21 cellular contexts compared by ENCODE assay signal in the genomic region with DNA sequence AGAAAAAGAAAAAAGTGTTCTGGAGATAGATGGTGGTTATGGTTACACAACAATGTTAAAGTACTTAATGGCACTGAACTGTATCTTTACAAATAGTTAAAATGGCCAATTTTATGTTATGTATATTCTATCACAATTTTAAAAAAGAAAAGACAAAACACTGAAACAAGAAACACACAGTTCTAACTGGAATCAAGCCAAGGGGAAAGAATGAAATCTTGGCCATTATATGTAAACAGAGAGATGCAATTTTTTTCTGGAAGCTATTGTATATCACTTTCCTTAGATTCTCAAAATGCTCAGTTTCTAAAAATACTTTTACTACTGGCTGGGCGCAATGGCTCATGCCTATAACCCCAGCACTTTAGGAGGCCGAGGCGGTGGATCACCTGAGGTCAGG. TPM values are rescaled to one million over a fixed set of nuclear protein-coding genes. Genes with fewer than 3 reads are reported as not detected.
DNase-seq lines count a peak whose midpoint lies in the region; TF ChIP-seq lines count a peak whose summit lies in the region.
"Had no signal": no experiment of that assay in that cellular context is flagged by ENCODE, and none has a peak within 500 bp of the region (broad histone marks: within the 10 kb centered on the region; RNA-seq: fewer than 3 reads in every experiment).

No MANE protein-coding gene starts in this region.

- H3K36me3 ChIP-seq in mammary epithelial cell (ENCODE audit: insufficient read depth, low read length) = no peaks in the 10 kb centered on the region
- H3K36me3 ChIP-seq in CD4-positive, alpha-beta memory T cell (ENCODE audit: insufficient read depth, low read length) = no peaks in the 10 kb centered on the region

- peaks cover 10% of the 10 kb centered on the region for H3K4me1 ChIP-seq in mammary epithelial cell (ENCODE audit: insufficient read depth, low read length)
- peaks cover 32% of the 10 kb centered on the region for H3K4me1 ChIP-seq in CD4-positive, alpha-beta memory T cell (ENCODE audit: insufficient read depth, low read length)

- no peak overlapping the region for H3K4me3 Mint-ChIP-seq in MCF 10A (ENCODE audit: unreplicated experiment)
- H3K4me3 Mint-ChIP-seq in CD4-positive, alpha-beta memory T cell = no peak overlapping the region
- H3K4me3 Mint-ChIP-seq: B cell had no signal

- H3K27me3 Mint-ChIP-seq in MCF 10A (ENCODE audit: insufficient read depth, unreplicated experiment) = no peaks in the 10 kb centered on the region
- H3K27me3 Mint-ChIP-seq in CD4-positive, alpha-beta memory T cell = no peaks in the 10 kb centered on the region
- H3K27me3 Mint-ChIP-seq: B cell; CD4-positive, CD25-positive, alpha-beta regulatory T cell; CD8-positive, alpha-beta memory T cell had no signal

- dilution Hi-C loops in mammary epithelial cell (cut with HindIII; ENCODE audit: low sequenced_read_pairs) = no loop called here

- in situ Hi-C loops in mammary epithelial cell (cut with MboI; ENCODE audit: low sequenced_read_pairs in 2 of 2) = loop anchor here in 1 of 2 donors (10.0 kb wide), 1 partner anchor 110 kb away; no protein-coding TSS in a partner anchor

- peaks cover 6% of the 10 kb centered on the region for H3K36me3 Mint-ChIP-seq in MCF 10A (ENCODE audit: insufficient read depth, unreplicated experiment)
- H3K36me3 Mint-ChIP-seq in CD4-positive, alpha-beta memory T cell = peaks cover 0 to 15% of the 10 kb centered on the region in 2 donors

- H3K9me3 ChIP-seq in mammary epithelial cell (replicated peaks; ENCODE audit: insufficient read depth, low read length) = no peaks in the 10 kb centered on the region
- no peaks in the 10 kb centered on the region for H3K9me3 ChIP-seq in CD4-positive, alpha-beta memory T cell (ENCODE audit: control insufficient read depth in 1 of 2, low read length in 2 of 2)
- H3K9me3 ChIP-seq: BLaER1 had no signal

- CTCF ChIA-PET in MCF 10A (lab: Yijun Ruan, JAX) = interaction anchor here (0.6 to 1.3 kb wide), 8 partner anchors 22 to 419 kb away, joined by 3 to 7 read pairs (median 4); no protein-coding TSS in a partner anchor
- CTCF ChIA-PET in mammary epithelial cell (lab: Charles Lee; ENCODE audit: low non-redundant PET) = interaction anchor here (0.7 kb wide), 1 partner anchor 113 kb away, joined by 3 read pairs; no protein-coding TSS in a partner anchor
- CTCF ChIA-PET in CD4-positive, alpha-beta memory T cell (lab: Charles Lee; ENCODE audit: partially characterized antibody) = interaction anchor here (0.6 to 10.2 kb wide), 4 partner anchors 36 to 144 kb away, joined by 3 to 140 read pairs (median 4); a partner anchor contains a TSS

- no peak overlapping the region for H3K4me2 ChIP-seq in mammary epithelial cell (ENCODE audit: insufficient read depth, low read depth, low read length)
- H3K4me2 ChIP-seq: BLaER1 had no signal

- H3K4me3 ChIP-seq in mammary epithelial cell (replicated peaks in 1 of 3; ENCODE audit: insufficient read depth in 1 of 3, low read depth in 2 of 3, low read length in 3 of 3) (no peak overlapping the region), choroid plexus epithelial cell (ENCODE audit: low read depth, low read length) (no peak overlapping the region), lower leg skin (ENCODE audit: low read depth, poor library complexity, severe bottlenecking) (no peak overlapping the region)
- no peak overlapping the region for H3K4me3 ChIP-seq in CD4-positive, alpha-beta memory T cell (ENCODE audit: low read length in 2 of 2)
- H3K4me3 ChIP-seq: BLaER1, GM23248 had no signal

- 90% methylated on average over 3 of the region's 3 CpGs for WGBS in mammary epithelial cell (ENCODE audit: low coverage, missing lambda C conversion rate)
- WGBS in lower leg skin, 2 donors = 93% methylated on average over 3 of the region's 3 CpGs

- DNase-seq in MCF 10A (ENCODE audit: unreplicated experiment) (no peak), mammary epithelial cell (no peak), choroid plexus epithelial cell (ENCODE audit: low read depth) (peak; percentile 25), fibroblast of peridontal ligament (ENCODE audit: extremely low read depth) (peak; percentile 64), lower leg skin (ENCODE audit: low spot score in 2 of 2) (no peak), NCI-H1105 treated with DMSO at 0.1 percent for 48 hours (lab: John Stamatoyannopoulos, UW) (no peak)
- DNase-seq in CD4-positive, alpha-beta memory T cell = no peak
- DNase-seq in stimulated activated CD4-positive, alpha-beta T cell treated with anti-CD3 and anti-CD28 coated beads, Interleukin-4, amount 100 ng/mL, for 1 hour = no peak
- DNase-seq: CD4-positive, CD25-positive, alpha-beta regulatory T cell; CD8-positive, alpha-beta memory T cell; DMS 273 treated with DMSO at 0.1 percent for 48 hours; DMS79; EL; GDM1; GM23248; H7; HCEC 1CT had no signal

- no peak overlapping the region for H2AFZ ChIP-seq in mammary epithelial cell (ENCODE audit: low read depth, low read length)
- H2AFZ ChIP-seq: GM23248 had no signal

- H3K79me2 ChIP-seq in mammary epithelial cell (ENCODE audit: insufficient read depth, low read length) = peaks cover 87% of the 10 kb centered on the region

- no TSS peak for BruUV-seq in MCF 10A (replicated peaks; lab: Mats Ljungman, UMichigan)
- no TSS peak for BruUV-seq in mammary epithelial cell (replicated peaks; lab: Mats Ljungman, UMichigan)

- no peak overlapping the region for H3K27ac ChIP-seq in mammary epithelial cell (ENCODE audit: insufficient read depth, low read depth, low read length)
- H3K27ac ChIP-seq in CD4-positive, alpha-beta memory T cell (ENCODE audit: low read depth, low read length) = no peak overlapping the region
- H3K27ac ChIP-seq: 22Rv1, BLaER1, C4-2B, GM23248 had no signal

- H3K4me1 Mint-ChIP-seq in MCF 10A (ENCODE audit: insufficient read depth, unreplicated experiment) = peaks cover 19% of the 10 kb centered on the region
- H3K4me1 Mint-ChIP-seq in CD4-positive, alpha-beta memory T cell = peaks cover 36 to 60% (median 43%) of the 10 kb centered on the region in 4 donors

- POLR2A ChIA-PET in MCF 10A (lab: Yijun Ruan, JAX) = interaction anchor here (1.0 to 1.2 kb wide), 2 partner anchors 114 to 143 kb away, joined by 4 to 6 read pairs; a partner anchor contains a TSS
- POLR2A ChIA-PET in CD4-positive, alpha-beta memory T cell (lab: Charles Lee; ENCODE audit: partially characterized antibody) = interaction anchor here (1.0 kb wide), 1 partner anchor 143 kb away, joined by 4 read pairs; a partner anchor contains a TSS

- no peaks in the 10 kb centered on the region for H3K27me3 ChIP-seq in mammary epithelial cell (ENCODE audit: insufficient read depth, low read length)
- H3K27me3 ChIP-seq in CD4-positive, alpha-beta memory T cell (ENCODE audit: insufficient read depth, low read length) = no peaks in the 10 kb centered on the region
- H3K27me3 ChIP-seq: BLaER1 had no signal

- TF ChIP-seq POLR2A in lower leg skin (IDR thresholded peaks at IDR 0.05) = no peak

- peaks cover 7% of the 10 kb centered on the region for H3K9me3 Mint-ChIP-seq in MCF 10A (ENCODE audit: unreplicated experiment)
- no peaks in the 10 kb centered on the region for H3K9me3 Mint-ChIP-seq in CD4-positive, alpha-beta memory T cell
- H3K9me3 Mint-ChIP-seq: CD4-positive, CD25-positive, alpha-beta regulatory T cell; CD8-positive, alpha-beta memory T cell had no signal

- TF ChIP-seq CTCF in MCF 10A (IDR thresholded peaks at IDR 0.05; ENCODE audit: unreplicated experiment) = no peak
- no peak for TF ChIP-seq CTCF in mammary epithelial cell (conservative IDR thresholded peaks at IDR 0.05 in 1 of 2, IDR thresholded peaks at IDR 0.05 in 1 of 2; ENCODE audit: extremely low read depth in 1 of 2, insufficient read depth in 1 of 2, low read depth in 1 of 2, low read length in 2 of 2)
- TF ChIP-seq CTCF in choroid plexus epithelial cell (conservative IDR thresholded peaks at IDR 0.05; ENCODE audit: low read depth, low read length) = no peak
- TF ChIP-seq CTCF in lower leg skin (IDR thresholded peaks at IDR 0.05) = no peak

- intact Hi-C loops in MCF 10A (cut with micrococcal nuclease) (loop anchor here (5.0 kb wide), 1 partner anchor 72 kb away; no protein-coding TSS in a partner anchor), mammary epithelial cell (cut with micrococcal nuclease) (loop anchor here (5.0 kb wide), 2 partner anchors 37 to 227 kb away; no protein-coding TSS in a partner anchor), lower leg skin (cut with DNase I; ENCODE audit: low total_unique reads) (no loop called here)
- intact Hi-C loops in CD4-positive, alpha-beta memory T cell (cut with micrococcal nuclease) = loop anchor here (5.0 kb wide), 2 partner anchors 52 to 793 kb away; a partner anchor contains a TSS

- H3K27ac Mint-ChIP-seq in MCF 10A (ENCODE audit: low read depth, unreplicated experiment) = peak overlapping the region; percentile 57
- no peak overlapping the region for H3K27ac Mint-ChIP-seq in CD4-positive, alpha-beta memory T cell
- H3K27ac Mint-ChIP-seq: B cell had no signal

- no peak overlapping the region for H3K9ac ChIP-seq in mammary epithelial cell (ENCODE audit: insufficient read depth, low read length)
- H3K9ac ChIP-seq: BLaER1, GM23248 had no signal

- no peaks in the 10 kb centered on the region for H4K20me1 ChIP-seq in mammary epithelial cell (ENCODE audit: insufficient read depth, low read length)

RNA-seq across cellular contexts. Expression of a gene that starts 4.1 kb away (rescaled TPM):
- total RNA-seq in MCF 10A (2022) = 65.5 and 68.5 TPM in 2 replicates
- total RNA-seq in mammary epithelial cell = 10 to 100 TPM; 34.8 to 51.6 TPM
- polyA plus RNA-seq in mammary epithelial cell = 25.9 TPM
- 16.5 TPM for polyA minus RNA-seq in mammary epithelial cell
- 10 to 100 TPM; 52.0 to 53.2 TPM for total RNA-seq in CD4-positive, alpha-beta memory T cell
- 10 to 100 TPM; 43.7 to 56.4 TPM for polyA plus RNA-seq in CD4-positive, alpha-beta memory T cell
- total RNA-seq in lower leg skin = 10 to 100 TPM; 25.9 to 36.0 (median 31.1) TPM

RNA-seq across cellular contexts. Expression of a gene that starts 33.2 kb away (rescaled TPM):
- total RNA-seq in MCF 10A (2022) (41.2 and 46.0 TPM in 2 replicates), mammary epithelial cell (10 to 100 TPM; 24.7 to 37.3 TPM), lower leg skin (10 to 100 TPM; 25.4 to 38.9 (median 32.1) TPM)
- polyA plus RNA-seq in mammary epithelial cell = 44.4 TPM
- 83.4 TPM for polyA minus RNA-seq in mammary epithelial cell
- 10 to 100 TPM; 18.1 to 19.3 TPM for total RNA-seq in CD4-positive, alpha-beta memory T cell
- 100 to 1,000 TPM in 1 of 2 donors, 10 to 100 TPM in 1; 72.0 to 105 TPM for polyA plus RNA-seq in CD4-positive, alpha-beta memory T cell

Comparison
In these comparisons a context has a peak if more than half of its experiments do, and no peak if none do; other contexts are left out.
1. DNase-seq: peak in choroid plexus epithelial cell (single experiment) and fibroblast of peridontal ligament (single experiment); none in MCF 10A (single experiment), mammary epithelial cell (single experiment), CD4-positive, alpha-beta memory T cell (0 of 5), lower leg skin (0 of 2), NCI-H1105 treated with DMSO at 0.1 percent for 48 hours (single experiment) and stimulated activated CD4-positive, alpha-beta T cell treated with anti-CD3 and anti-CD28 coated beads, Interleukin-4, amount 100 ng/mL, for 1 hour (single experiment).